10 cellular contexts compared by ENCODE assay signal in the genomic region with DNA sequence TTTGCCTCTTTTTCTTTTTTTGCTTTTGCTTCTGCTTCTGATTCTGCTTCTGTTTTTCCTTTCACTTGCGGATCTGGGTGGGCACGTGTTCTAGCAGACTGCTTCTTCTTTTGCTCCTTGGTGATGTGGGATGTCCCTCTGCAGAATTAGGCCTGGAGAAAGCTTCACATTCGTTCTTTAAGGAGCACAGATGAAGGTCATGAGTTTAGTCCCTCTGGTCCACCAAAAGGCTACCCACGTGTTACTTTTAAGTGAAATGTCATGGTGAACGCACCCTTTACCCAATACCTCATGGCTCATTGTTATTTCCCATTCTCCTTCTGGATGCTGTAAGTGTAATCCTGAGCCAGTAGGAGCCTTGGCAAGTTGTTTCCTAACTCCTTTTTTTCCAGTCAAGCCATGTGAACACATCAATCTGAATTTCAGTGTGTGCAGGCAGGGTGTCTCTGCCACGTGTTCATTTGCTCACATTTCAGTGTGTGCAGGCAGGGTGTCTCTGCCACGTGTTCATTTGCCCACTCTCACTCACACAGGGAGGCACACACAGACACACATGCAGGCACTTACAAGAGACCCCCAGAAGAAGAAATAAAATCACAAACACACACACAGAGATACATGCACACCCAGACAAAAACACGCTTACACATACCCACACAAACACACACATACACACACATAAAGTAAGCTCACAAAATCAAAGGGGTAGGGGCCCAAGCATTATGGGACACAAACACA. TPM values are rescaled to one million over a fixed set of nuclear protein-coding genes. Genes with fewer than 3 reads are reported as not detected.
A peak's percentile ranks its signal among the peaks of the same experiment; 100 is the strongest.
DNase-seq lines count a peak whose midpoint lies in the region; ATAC-seq, FAIRE-seq and TF ChIP-seq lines count a peak whose summit lies in the region.
"Had no signal": no experiment of that assay in that cellular context is flagged by ENCODE, and none has a peak within 500 bp of the region (broad histone marks: within the 10 kb centered on the region; RNA-seq: fewer than 3 reads in every experiment).

No MANE protein-coding gene starts in this region.

- TF ChIP-seq POLR2A in IMR-90 (IDR thresholded peaks at IDR 0.05; ENCODE audit: low read depth, low read length) = no peak
- no peak for TF ChIP-seq POLR2A in sigmoid colon (IDR thresholded peaks at IDR 0.05)

- dilution Hi-C loops in IMR-90 (cut with HindIII; ENCODE audit: low sequenced_read_pairs, unreplicated experiment) = no loop called here

- no peak overlapping the region for H3K56ac ChIP-seq in IMR-90 (ENCODE audit: extremely low read depth, insufficient read depth, low read length)

- no peak for TF ChIP-seq RAD21 in IMR-90 (IDR thresholded peaks at IDR 0.05; ENCODE audit: low read length)

- BruUV-seq in Caco-2 (replicated peaks; lab: Mats Ljungman, UMichigan) = no TSS peak
- no TSS peak for BruUV-seq in IMR-90 (replicated peaks; lab: Mats Ljungman, UMichigan)

- no peak overlapping the region for H2AFZ ChIP-seq in IMR-90 (replicated peaks; ENCODE audit: low read length, poor library complexity)

- H4K20me1 ChIP-seq in IMR-90 (ENCODE audit: insufficient read depth, low read length) = peaks cover 5% of the 10 kb centered on the region

- in situ Hi-C loops in IMR-90 (cut with MboI; ENCODE audit: low sequenced_read_pairs) = no loop called here

- H3K27me3 Mint-ChIP-seq in Caco-2 (ENCODE audit: insufficient read depth, unreplicated experiment) = no peaks in the 10 kb centered on the region

- no peak overlapping the region for H3K9ac ChIP-seq in IMR-90 (ENCODE audit: low read depth, low read length)

- H3K27me3 ChIP-seq in Caco-2 (replicated peaks; ENCODE audit: control insufficient read depth, insufficient read depth, low read length) (no peaks in the 10 kb centered on the region), IMR-90 (ENCODE audit: control insufficient read depth, insufficient read depth, low read length) (no peaks in the 10 kb centered on the region; the same call in 1 of the 2 replicates), sigmoid colon (no peaks in the 10 kb centered on the region)
- H3K27me3 ChIP-seq: SJCRH30 had no signal

- no peak overlapping the region for H2AK5ac ChIP-seq in IMR-90 (ENCODE audit: low read depth, low read length)

- no peaks in the 10 kb centered on the region for H3K79me1 ChIP-seq in IMR-90 (ENCODE audit: low read depth in 1 of 2, low read length in 2 of 2)

- no peak overlapping the region for H2BK20ac ChIP-seq in IMR-90 (ENCODE audit: low read depth, low read length)

- POLR2A ChIA-PET in Caco-2 (lab: Charles Lee) (no interaction called here), IMR-90 (lab: Charles Lee; ENCODE audit: unreplicated experiment) (no interaction called here)

- H3K9me3 Mint-ChIP-seq in Caco-2 (ENCODE audit: unreplicated experiment) = no peaks in the 10 kb centered on the region

- TF ChIP-seq CTCF in Caco-2 (IDR thresholded peaks at IDR 0.05; ENCODE audit: insufficient read depth in 1 of 2, low read depth in 1 of 2, low read length in 1 of 2, severe bottlenecking in 1 of 2, unreplicated experiment in 1 of 2) (no peak), IMR-90 (conservative IDR thresholded peaks at IDR 0.05; ENCODE audit: low read depth, low read length) (no peak), sigmoid colon (IDR thresholded peaks at IDR 0.05) (no peak)

- no peak overlapping the region for H3K4ac ChIP-seq in IMR-90 (ENCODE audit: low read depth, low read length)

- H3K18ac ChIP-seq in IMR-90 (ENCODE audit: low read depth, low read length) = no peak overlapping the region

- H3K27ac ChIP-seq in IMR-90 (ENCODE audit: insufficient read depth, low read length) = no peak overlapping the region
- no peak overlapping the region for H3K27ac ChIP-seq in sigmoid colon
- H3K27ac ChIP-seq: SJCRH30 had no signal

- no peak overlapping the region for H3K4me3 Mint-ChIP-seq in Caco-2 (ENCODE audit: unreplicated experiment)

- H2BK5ac ChIP-seq in IMR-90 (ENCODE audit: low read depth, low read length, poor library complexity, severe bottlenecking) = peak overlapping the region; percentile 20

- no peak overlapping the region for H3K23ac ChIP-seq in IMR-90 (ENCODE audit: low read depth, low read length)

- no peaks in the 10 kb centered on the region for H3K36me3 Mint-ChIP-seq in Caco-2 (ENCODE audit: insufficient read depth, unreplicated experiment)

- H3K27ac Mint-ChIP-seq in Caco-2 (ENCODE audit: unreplicated experiment) = peak overlapping the region; percentile 48

- H3K9me1 ChIP-seq in IMR-90 (ENCODE audit: insufficient read depth, low read length) = 0 out of 2 replicates have a peak, but pooled peaks cover 3% of the 10 kb centered on the region

- H4K8ac ChIP-seq in IMR-90 (ENCODE audit: low read depth in 2 of 2, low read length in 2 of 2) = no peak overlapping the region

- H3K14ac ChIP-seq in IMR-90 (replicated peaks; ENCODE audit: low read depth, low read length) = no peak overlapping the region

- H3K4me3 ChIP-seq in Caco-2 (ENCODE audit: low read depth, low read length) (no peak overlapping the region), IMR-90 (ENCODE audit: insufficient read depth, low read depth, low read length) (no peak overlapping the region), sigmoid colon (no peak overlapping the region)
- H3K4me3 ChIP-seq: SJCRH30 had no signal

- H3K4me1 Mint-ChIP-seq in Caco-2 (ENCODE audit: low read depth, unreplicated experiment) = peaks cover 9% of the 10 kb centered on the region

- 40% methylated on average over 1 of the region's 8 CpGs; no CpG with 5 or more reads in 1 of the 2 experiments for WGBS in IMR-90 (ENCODE audit: extremely low coverage in 2 of 2, insufficient read length in 1 of 2), 2 experiments
- 62 to 80% methylated on average over 8 of the region's 8 CpGs for WGBS in sigmoid colon, 2 donors

- H2AK9ac ChIP-seq in IMR-90 (replicated peaks; ENCODE audit: low read depth, low read length, poor library complexity) = no peak overlapping the region

- H4K91ac ChIP-seq in IMR-90 (ENCODE audit: insufficient read depth, low read depth, low read length) = no peak overlapping the region

- no peak for DNase-seq in Caco-2
- no peak for DNase-seq in IMR-90
- DNase-seq in sigmoid colon = peak; percentile 54
- DNase-seq in H4 (ENCODE audit: low spot score) = no peak
- DNase-seq: NCI-H146; SJCRH30; stimulated activated CD4-positive, alpha-beta T cell treated with anti-CD3 and anti-CD28 coated beads, Interleukin-4, amount 100 ng/mL, for 1 hour had no signal

- TF ChIP-seq EP300 in sigmoid colon (IDR thresholded peaks at IDR 0.05) = no peak

- no peak for ATAC-seq in IMR-90 (ENCODE audit: low read depth)
- no peak for ATAC-seq in GM21619 (IDR thresholded peaks at IDR 0.05; ENCODE audit: unreplicated experiment)
- no peak for ATAC-seq in GM18868 (IDR thresholded peaks at IDR 0.05; ENCODE audit: unreplicated experiment)

- CTCF ChIA-PET in Caco-2 (lab: Charles Lee) (no interaction called here), IMR-90 (lab: Yijun Ruan, JAX) (no interaction called here)

- no peak overlapping the region for H2BK120ac ChIP-seq in IMR-90 (ENCODE audit: low read depth, low read length)

- intact Hi-C loops in Caco-2 (cut with micrococcal nuclease; ENCODE audit: unreplicated experiment) (no loop called here), IMR-90 (cut with micrococcal nuclease) (no loop called here), sigmoid colon (cut with DNase I) (no loop called here)

- H3K36me3 ChIP-seq in Caco-2 (ENCODE audit: control insufficient read depth, insufficient read depth, low read length) = no peaks in the 10 kb centered on the region
- H3K36me3 ChIP-seq in IMR-90 (ENCODE audit: control insufficient read depth, insufficient read depth, low read length) = no peaks in the 10 kb centered on the region
- no peaks in the 10 kb centered on the region for H3K36me3 ChIP-seq in sigmoid colon
- H3K36me3 ChIP-seq: SJCRH30 had no signal

- no peak overlapping the region for H2BK15ac ChIP-seq in IMR-90 (ENCODE audit: low read depth, low read length)

- H3K4me1 ChIP-seq in Caco-2 (no peaks in the 10 kb centered on the region), IMR-90 (ENCODE audit: control insufficient read depth, insufficient read depth, low read length) (peaks cover 3% of the 10 kb centered on the region; the same call in 1 of the 2 replicates), sigmoid colon (peaks cover 0 to 32% (median 5%) of the 10 kb centered on the region in 4 donors)
- H3K4me1 ChIP-seq: SJCRH30 had no signal

- H3K9me3 ChIP-seq in Caco-2 (no peaks in the 10 kb centered on the region), IMR-90 (ENCODE audit: control insufficient read depth, insufficient read depth, low read length) (no peaks in the 10 kb centered on the region), sigmoid colon (no peaks in the 10 kb centered on the region)
- H3K9me3 ChIP-seq: SJCRH30 had no signal

- H4K5ac ChIP-seq in IMR-90 (ENCODE audit: low read depth, low read length) = no peak overlapping the region

- no peak overlapping the region for H3K4me2 ChIP-seq in IMR-90 (ENCODE audit: low read depth, low read length)

- peak; percentile 53 for FAIRE-seq in colon (lab: Jason Lieb, UNC)

TF ChIP-seq in IMR-90, 13 proteins besides CTCF, POLR2A, EP300 and RAD21 (continues in another document):
- no peak for TF ChIP-seq MAFK (IDR thresholded peaks at IDR 0.05; ENCODE audit: low read depth, low read length)
- TF ChIP-seq CHD1 (IDR thresholded peaks at IDR 0.05; ENCODE audit: low read depth, low read length) = no peak
- no peak for TF ChIP-seq NFE2L2 (IDR thresholded peaks at IDR 0.05; ENCODE audit: low read depth, low read length)
- no peak for TF ChIP-seq SMC3 (IDR thresholded peaks at IDR 0.05; ENCODE audit: low read depth, low read length)
- no peak for TF ChIP-seq RCOR1 (IDR thresholded peaks at IDR 0.05; ENCODE audit: insufficient replicate concordance, low read length)
- no peak for TF ChIP-seq CEBPB (IDR thresholded peaks at IDR 0.05; ENCODE audit: low read depth, low read length)
- no peak for TF ChIP-seq MXI1 (IDR thresholded peaks at IDR 0.05; ENCODE audit: borderline replicate concordance, low read depth, low read length)
- TF ChIP-seq FOS (IDR thresholded peaks at IDR 0.05; ENCODE audit: low read depth, low read length) = no peak

RNA-seq across cellular contexts. Expression of a gene that starts 36.9 kb away (rescaled TPM):
- total RNA-seq in Caco-2 (2022) (27.9 and 29.4 TPM in 2 replicates), IMR-90 (2012; rRNA removed) (2.5 and 3.2 TPM in 2 replicates), sigmoid colon (10 to 100 TPM in 2 of 4 donors, 1 to 10 TPM in 2; 7.2 to 16.5 (median 10.5) TPM)
- polyA plus RNA-seq in IMR-90 (2012; rRNA removed) (61.5 and 64.6 TPM in 2 replicates), sigmoid colon (10 to 100 TPM; 18.0 to 28.2 (median 23.6) TPM)
- polyA plus RNA-seq in IMR-90 (2012; cell fraction: cytosol; rRNA removed) = 18.4 and 26.7 TPM in 2 replicates
- polyA plus RNA-seq in IMR-90 (2012; cell fraction: nucleus; rRNA removed; ENCODE audit: low replicate concordance) = 8.0 and 12.8 TPM in 2 replicates
- total RNA-seq in H4 (2014; rRNA removed; shearing (Covaris generic)) = 11.7 and 19.0 TPM in 2 replicates
